Comparison of ENCODE assay signal across 1 cellular context in the genomic region with DNA sequence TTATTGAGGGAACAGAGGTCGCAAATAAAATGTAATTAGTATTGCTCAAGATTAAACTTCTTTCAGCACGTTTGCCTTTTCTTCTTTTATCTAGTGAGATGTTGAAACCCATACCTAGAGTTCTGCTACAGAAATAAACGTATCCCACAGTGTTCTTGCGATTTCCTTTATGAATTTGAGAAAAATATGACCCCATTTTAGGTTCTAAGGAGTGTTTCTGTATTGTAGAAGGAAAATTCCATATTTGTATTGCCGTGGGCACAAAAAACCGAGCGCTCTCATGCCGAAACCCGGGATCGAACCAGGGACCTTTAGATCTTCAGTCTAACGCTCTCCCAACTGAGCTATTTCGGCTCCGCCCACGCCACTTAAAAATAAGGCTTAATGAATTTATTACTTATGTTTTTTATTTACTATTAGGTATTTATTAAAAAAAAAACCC.
TF ChIP-seq lines count a peak whose summit lies in the region.

No MANE protein-coding gene starts in this region.

TF ChIP-seq in A549, 52 proteins besides CTCF, POLR2A, EP300 and RAD21 (continued from another document):
- TF ChIP-seq, protein P1, sequence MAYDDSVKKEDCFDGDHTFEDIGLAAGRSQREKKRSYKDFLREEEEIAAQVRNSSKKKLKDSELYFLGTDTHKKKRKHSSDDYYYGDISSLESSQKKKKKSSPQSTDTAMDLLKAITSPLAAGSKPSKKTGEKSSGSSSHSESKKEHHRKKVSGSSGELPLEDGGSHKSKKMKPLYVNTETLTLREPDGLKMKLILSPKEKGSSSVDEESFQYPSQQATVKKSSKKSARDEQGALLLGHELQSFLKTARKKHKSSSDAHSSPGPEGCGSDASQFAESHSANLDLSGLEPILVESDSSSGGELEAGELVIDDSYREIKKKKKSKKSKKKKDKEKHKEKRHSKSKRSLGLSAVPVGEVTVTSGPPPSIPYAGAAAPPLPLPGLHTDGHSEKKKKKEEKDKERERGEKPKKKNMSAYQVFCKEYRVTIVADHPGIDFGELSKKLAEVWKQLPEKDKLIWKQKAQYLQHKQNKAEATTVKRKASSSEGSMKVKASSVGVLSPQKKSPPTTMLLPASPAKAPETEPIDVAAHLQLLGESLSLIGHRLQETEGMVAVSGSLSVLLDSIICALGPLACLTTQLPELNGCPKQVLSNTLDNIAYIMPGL (CRISPR knock-in tag; IDR thresholded peaks at IDR 0.05; ENCODE audit: borderline replicate concordance) = peak; percentile 35; the same call in 1 of the 2 replicates
- peak in 1 of 2 experiments; percentile 14; a peak in 1 of 4 replicates for TF ChIP-seq CEBPB (IDR thresholded peaks at IDR 0.05)
TF ChIP-seq in A549: peak in this region for 2.
